27 cellular contexts compared by ENCODE assay signal in genomic region chr1:111879086-111879485, GRCh38.
DNase-seq lines count a peak whose midpoint lies in the region; ATAC-seq and TF ChIP-seq lines count a peak whose summit lies in the region.
"Had no signal": no experiment of that assay in that cellular context is flagged by ENCODE, and none has a peak within 500 bp of the region (broad histone marks: within the 10 kb centered on the region; RNA-seq: fewer than 3 reads in every experiment).

No MANE protein-coding gene starts in this region.

- H2AFZ ChIP-seq in Karpas-422 (ENCODE audit: low read length): no peak overlapping the region

- no peak overlapping the region for H3K4me2 ChIP-seq in Karpas-422 (ENCODE audit: low read depth, low read length, poor library complexity, severe bottlenecking)

- H3K9me3 ChIP-seq in MG63 (no peaks in the 10 kb centered on the region), stomach smooth muscle (ENCODE audit: control insufficient read depth in 2 of 2, low read length in 2 of 2) (no peaks in the 10 kb centered on the region), Karpas-422 (ENCODE audit: low read length) (no peaks in the 10 kb centered on the region)
- H3K9me3 ChIP-seq: left ventricle myocardium inferior, sigmoid colon had no signal

- no peaks in the 10 kb centered on the region for H3K36me3 ChIP-seq in MG63
- H3K36me3 ChIP-seq in stomach smooth muscle (ENCODE audit: control insufficient read depth in 2 of 2, insufficient read depth in 2 of 2, low read length in 2 of 2): no peaks in the 10 kb centered on the region
- no peaks in the 10 kb centered on the region for H3K36me3 ChIP-seq in Karpas-422 (ENCODE audit: insufficient read depth, low read length)
- H3K36me3 ChIP-seq: brain microvascular endothelial cell, left ventricle myocardium inferior, sigmoid colon had no signal

- DNase-seq in DMS79 treated with DMSO at 0.1 percent for 48 hours (lab: John Stamatoyannopoulos, UW) (peak; percentile 40), DMS79 (lab: John Stamatoyannopoulos, UW) (no peak), MG63 (peak; percentile 75), foreskin keratinocyte (peak; percentile 19 to 32), Karpas-422 (no peak), KG1 (lab: John Stamatoyannopoulos, UW) (no peak), NOMO-1 treated with dmso at 0.1 percent for 144 hours (lab: John Stamatoyannopoulos, UW; ENCODE audit: unreplicated experiment) (no peak)
- DNase-seq: activated CD4-positive, alpha-beta T cell treated with anti-CD3 and anti-CD28 coated beads for 48 hours; activated naive CD4-positive, alpha-beta T cell treated with anti-CD3 and anti-CD28 coated beads, Interleukin-2, amount 50 U/mL, for 16 hours; brain microvascular endothelial cell; CD4-positive, alpha-beta T cell; H9; head of caudate nucleus; islet precursor cell; left ventricle myocardium inferior; naive thymus-derived CD4-positive, alpha-beta T cell; NCI-H1048; NCI-H1694 treated with DMSO at 0.1 percent for 48 hours; NCI-H510A treated with DMSO at 0.1 percent for 48 hours; NK-92 treated with Interleukin-12 subunit alpha and Interleukin-12 subunit beta, amount 100 ng/mL, for 24 hours; PC-3; sigmoid colon; stimulated activated CD4-positive, alpha-beta T cell treated with anti-CD3 and anti-CD28 coated beads, Interleukin-12 subunit alpha, Interleukin-12 subunit beta, amount 100 ng/mL, for 4 hours; stimulated activated CD4-positive, alpha-beta T cell treated with anti-CD3 and anti-CD28 coated beads, Interleukin-2, amount 100 ng/mL, for 48 hours; T-cell had no signal

- H3K27me3 ChIP-seq in MG63 (no peaks in the 10 kb centered on the region), foreskin keratinocyte (peaks cover 32% of the 10 kb centered on the region), stomach smooth muscle (ENCODE audit: control insufficient read depth in 1 of 2, insufficient read depth in 2 of 2, low read length in 2 of 2) (no peaks in the 10 kb centered on the region), Karpas-422 (ENCODE audit: low read length) (no peaks in the 10 kb centered on the region)
- H3K27me3 ChIP-seq: sigmoid colon had no signal

- H3K27ac ChIP-seq in foreskin keratinocyte (no peak overlapping the region), stomach smooth muscle (ENCODE audit: low read length) (peak overlapping the region; percentile 70), Karpas-422 (ENCODE audit: low read length) (no peak overlapping the region)
- H3K27ac ChIP-seq: 22Rv1, brain microvascular endothelial cell, left ventricle myocardium inferior had no signal

- TF ChIP-seq CTCF in foreskin keratinocyte (conservative IDR thresholded peaks at IDR 0.05): no peak

- no peaks in the 10 kb centered on the region for H3K79me2 ChIP-seq in Karpas-422 (ENCODE audit: low read length)

- H3K9me2 ChIP-seq in Karpas-422 (replicated peaks; ENCODE audit: insufficient read depth, low read length): no peaks in the 10 kb centered on the region

- no peak for ATAC-seq in foreskin keratinocyte
- ATAC-seq: naive thymus-derived CD4-positive, alpha-beta T cell; PC-3; T-cell had no signal

- H4K20me1 ChIP-seq in Karpas-422 (ENCODE audit: insufficient read depth, low read depth, low read length): no peaks in the 10 kb centered on the region

- H3K9ac ChIP-seq in stomach smooth muscle (ENCODE audit: low read length in 2 of 2): no peak overlapping the region
- no peak overlapping the region for H3K9ac ChIP-seq in Karpas-422 (ENCODE audit: low read length)

- H3K4me3 ChIP-seq in MG63 (no peak overlapping the region), stomach smooth muscle (ENCODE audit: low read length in 2 of 2) (no peak overlapping the region), Karpas-422 (ENCODE audit: low read length) (no peak overlapping the region)
- H3K4me3 ChIP-seq: left ventricle myocardium inferior, sigmoid colon had no signal

- H3K4me1 ChIP-seq in foreskin keratinocyte (no peaks in the 10 kb centered on the region), stomach smooth muscle (ENCODE audit: control insufficient read depth, insufficient read depth, low read length) (peaks cover 77% of the 10 kb centered on the region), Karpas-422 (ENCODE audit: low read length) (no peaks in the 10 kb centered on the region)

Comparison
In these comparisons a context has a peak if more than half of its experiments do, and no peak if none do; other contexts are left out.
1. DNase-seq: peak in DMS79 treated with DMSO at 0.1 percent for 48 hours (single experiment), MG63 (single experiment) and foreskin keratinocyte (2 of 2); none in DMS79 (single experiment), Karpas-422 (single experiment), KG1 (single experiment) and NOMO-1 treated with dmso at 0.1 percent for 144 hours (single experiment).